18 cellular contexts compared by ENCODE assay signal in the genomic region with DNA sequence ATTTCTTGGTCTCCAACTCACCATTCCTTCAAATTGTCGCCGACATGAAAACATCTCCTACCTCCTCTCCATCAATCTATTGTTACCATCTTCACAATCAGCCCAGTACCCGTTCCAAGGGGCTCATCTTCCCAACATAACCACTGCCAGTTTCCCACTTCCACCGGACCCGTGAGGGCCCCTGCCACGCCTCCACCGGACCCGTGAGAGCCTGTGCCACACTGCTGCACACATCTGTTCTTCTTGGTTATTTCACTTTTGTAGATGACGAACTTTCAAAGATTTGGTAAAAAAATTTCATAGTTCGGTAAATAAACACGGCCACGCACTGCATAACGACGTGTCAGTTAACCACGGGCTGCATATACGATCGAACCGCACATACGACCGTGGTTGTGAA.
DNase-seq lines count a peak whose midpoint lies in the region; ATAC-seq, FAIRE-seq and TF ChIP-seq lines count a peak whose summit lies in the region.
"Had no signal": no experiment of that assay in that cellular context is flagged by ENCODE, and none has a peak within 500 bp of the region (broad histone marks: within the 10 kb centered on the region; RNA-seq: fewer than 3 reads in every experiment).

No MANE protein-coding gene starts in this region.

- no peak overlapping the region for H3K9ac ChIP-seq in astrocyte (ENCODE audit: low read length)
- H3K9ac ChIP-seq: GM23248, KMS-11 had no signal

- H3K9me3 Mint-ChIP-seq in activated naive CD8-positive, alpha-beta T cell treated with anti-CD3 and anti-CD28 coated beads for 36 hours, result no peaks in the 10 kb centered on the region
- peaks cover 3% of the 10 kb centered on the region for H3K9me3 Mint-ChIP-seq in activated naive CD8-positive, alpha-beta T cell treated with anti-CD3 and anti-CD28 coated beads, Interleukin-2, amount 50 U/mL, for 24 hours
- H3K9me3 Mint-ChIP-seq in astrocyte (ENCODE audit: unreplicated experiment), result peaks cover 1% of the 10 kb centered on the region
- no peaks in the 10 kb centered on the region for H3K9me3 Mint-ChIP-seq in neural crest cell
- H3K9me3 Mint-ChIP-seq: CD8-positive, alpha-beta T cell had no signal

- FAIRE-seq in astrocyte (lab: Jason Lieb, UNC), result no peak
- FAIRE-seq: D721Med, GM18507 had no signal

- H3K9me3 ChIP-seq in astrocyte (ENCODE audit: insufficient read depth, low read depth, low read length), result no peaks in the 10 kb centered on the region
- H3K9me3 ChIP-seq: HAP-1 had no signal

- H3K27me3 Mint-ChIP-seq in activated naive CD8-positive, alpha-beta T cell treated with anti-CD3 and anti-CD28 coated beads for 36 hours, result no peaks in the 10 kb centered on the region
- no peaks in the 10 kb centered on the region for H3K27me3 Mint-ChIP-seq in activated naive CD8-positive, alpha-beta T cell treated with anti-CD3 and anti-CD28 coated beads, Interleukin-2, amount 50 U/mL, for 24 hours
- H3K27me3 Mint-ChIP-seq in astrocyte (ENCODE audit: low read depth, unreplicated experiment) (no peaks in the 10 kb centered on the region), neural crest cell (ENCODE audit: low read depth) (no peaks in the 10 kb centered on the region)
- H3K27me3 Mint-ChIP-seq: IgD-negative memory B cell had no signal

- ATAC-seq in activated naive CD8-positive, alpha-beta T cell treated with anti-CD3 and anti-CD28 coated beads, Interleukin-2, amount 50 U/mL, for 24 hours, result no peak
- no peak for ATAC-seq in GM18907 (IDR thresholded peaks at IDR 0.05; ENCODE audit: unreplicated experiment)
- ATAC-seq: CD8-positive, alpha-beta T cell had no signal

- DNase-seq in activated naive CD8-positive, alpha-beta T cell treated with anti-CD3 and anti-CD28 coated beads for 36 hours, result no peak
- no peak for DNase-seq in activated naive CD8-positive, alpha-beta T cell treated with anti-CD3 and anti-CD28 coated beads, Interleukin-2, amount 50 U/mL, for 24 hours
- no peak for DNase-seq in astrocyte (ENCODE audit: low read depth)
- no peak for DNase-seq in neural crest cell (ENCODE audit: low read depth, low spot score)
- DNase-seq in activated CD4-positive, alpha-beta T cell treated with anti-CD3 and anti-CD28 coated beads, Interleukin-2, amount 50 U/mL, for 48 hours, result no peak
- DNase-seq in DMS153 treated with DMSO at 0.1 percent for 48 hours (lab: John Stamatoyannopoulos, UW; ENCODE audit: unreplicated experiment), result no peak
- no peak for DNase-seq in T-helper 1 cell
- DNase-seq: CD8-positive, alpha-beta T cell; COR-L47; GM23248 had no signal

- H3K4me1 Mint-ChIP-seq in activated naive CD8-positive, alpha-beta T cell treated with anti-CD3 and anti-CD28 coated beads for 36 hours, result no peaks in the 10 kb centered on the region
- no peaks in the 10 kb centered on the region for H3K4me1 Mint-ChIP-seq in activated naive CD8-positive, alpha-beta T cell treated with anti-CD3 and anti-CD28 coated beads, Interleukin-2, amount 50 U/mL, for 24 hours
- peaks cover 14% of the 10 kb centered on the region for H3K4me1 Mint-ChIP-seq in astrocyte (ENCODE audit: low read depth, unreplicated experiment)
- peaks cover 36% of the 10 kb centered on the region for H3K4me1 Mint-ChIP-seq in neural crest cell
- H3K4me1 Mint-ChIP-seq: CD14-positive monocyte had no signal

- peaks cover 84% of the 10 kb centered on the region for H3K79me2 ChIP-seq in astrocyte (ENCODE audit: insufficient read depth, low read length)

- H4K20me1 ChIP-seq in astrocyte (ENCODE audit: insufficient read depth, low read length), result peaks cover 91% of the 10 kb centered on the region

- TF ChIP-seq CTCF in astrocyte (IDR thresholded peaks at IDR 0.05; ENCODE audit: insufficient read depth, low read depth, low read length), result no peak
- no peak for TF ChIP-seq CTCF in neural crest cell (conservative IDR thresholded peaks at IDR 0.05)

- H2AFZ ChIP-seq in astrocyte (ENCODE audit: low read depth, low read length), result no peak overlapping the region
- H2AFZ ChIP-seq: GM23248 had no signal

- no peak overlapping the region for H3K4me2 ChIP-seq in astrocyte (ENCODE audit: low read length)
- H3K4me2 ChIP-seq: KMS-11 had no signal

- H3K27me3 ChIP-seq in astrocyte (ENCODE audit: insufficient read depth, low read length), result no peaks in the 10 kb centered on the region

- peaks cover 23% of the 10 kb centered on the region for H3K36me3 ChIP-seq in astrocyte (ENCODE audit: insufficient read depth, low read length)

- peak overlapping the region; percentile 28 for H3K27ac Mint-ChIP-seq in activated naive CD8-positive, alpha-beta T cell treated with anti-CD3 and anti-CD28 coated beads for 36 hours
- H3K27ac Mint-ChIP-seq in activated naive CD8-positive, alpha-beta T cell treated with anti-CD3 and anti-CD28 coated beads, Interleukin-2, amount 50 U/mL, for 24 hours, result no peak overlapping the region
- H3K27ac Mint-ChIP-seq in astrocyte (ENCODE audit: unreplicated experiment) (peak overlapping the region; percentile 5), neural crest cell (ENCODE audit: unreplicated experiment) (peak overlapping the region; percentile 70)
- H3K27ac Mint-ChIP-seq: CD14-positive monocyte; CD8-positive, alpha-beta T cell; IgD-negative memory B cell had no signal

- H3K36me3 Mint-ChIP-seq in activated naive CD8-positive, alpha-beta T cell treated with anti-CD3 and anti-CD28 coated beads for 36 hours, result no peaks in the 10 kb centered on the region
- no peaks in the 10 kb centered on the region for H3K36me3 Mint-ChIP-seq in activated naive CD8-positive, alpha-beta T cell treated with anti-CD3 and anti-CD28 coated beads, Interleukin-2, amount 50 U/mL, for 24 hours (ENCODE audit: low read depth)
- peaks cover 33% of the 10 kb centered on the region for H3K36me3 Mint-ChIP-seq in astrocyte (ENCODE audit: low read depth, unreplicated experiment)
- peaks cover 3% of the 10 kb centered on the region for H3K36me3 Mint-ChIP-seq in neural crest cell (ENCODE audit: low read depth)
- H3K36me3 Mint-ChIP-seq: CD14-positive monocyte; CD8-positive, alpha-beta T cell; IgD-negative memory B cell had no signal

- peaks cover 10% of the 10 kb centered on the region for H3K4me1 ChIP-seq in astrocyte (ENCODE audit: insufficient read depth, low read length)

- H3K27ac ChIP-seq in astrocyte (ENCODE audit: low read depth, low read length), result no peak overlapping the region
- H3K27ac ChIP-seq: 22Rv1, GM23248, KMS-11 had no signal

- no peak overlapping the region for H3K4me3 Mint-ChIP-seq in activated naive CD8-positive, alpha-beta T cell treated with anti-CD3 and anti-CD28 coated beads for 36 hours
- no peak overlapping the region for H3K4me3 Mint-ChIP-seq in activated naive CD8-positive, alpha-beta T cell treated with anti-CD3 and anti-CD28 coated beads, Interleukin-2, amount 50 U/mL, for 24 hours
- H3K4me3 Mint-ChIP-seq in astrocyte (ENCODE audit: unreplicated experiment), result peak overlapping the region; percentile 3
- no peak overlapping the region for H3K4me3 Mint-ChIP-seq in neural crest cell
- H3K4me3 Mint-ChIP-seq: CD14-positive monocyte; CD8-positive, alpha-beta T cell; IgD-negative memory B cell had no signal

- no peak overlapping the region for H3K4me3 ChIP-seq in astrocyte (ENCODE audit: insufficient read depth, low read depth, low read length)
- H3K4me3 ChIP-seq: GM23248, HAP-1 had no signal
